ENCODE assay signal across 1 cellular context in the genomic region with DNA sequence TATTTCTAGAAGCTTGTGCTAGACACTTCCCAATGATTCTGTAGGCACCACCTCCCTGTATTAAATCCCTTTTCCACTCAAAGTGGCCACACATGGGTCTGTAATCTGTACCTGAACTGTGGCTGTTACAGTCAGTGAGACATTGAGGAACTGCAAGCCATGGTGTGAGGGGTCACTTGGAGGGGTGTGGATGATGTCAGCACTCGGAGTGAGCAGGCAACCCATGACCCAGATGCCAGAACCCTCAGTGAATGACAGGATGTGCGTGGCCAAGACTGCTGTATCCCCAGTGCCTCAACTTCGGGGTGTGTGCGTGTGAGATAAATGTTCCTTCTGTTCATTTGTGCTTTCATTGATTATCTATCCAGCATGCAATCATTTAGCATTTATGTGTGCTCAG.
TF ChIP-seq lines count a peak whose summit lies in the region.

No MANE protein-coding gene starts in this region.

TF ChIP-seq in HepG2, 621 proteins besides CTCF, POLR2A, EP300 and RAD21:
- TF ChIP-seq, protein P1, sequence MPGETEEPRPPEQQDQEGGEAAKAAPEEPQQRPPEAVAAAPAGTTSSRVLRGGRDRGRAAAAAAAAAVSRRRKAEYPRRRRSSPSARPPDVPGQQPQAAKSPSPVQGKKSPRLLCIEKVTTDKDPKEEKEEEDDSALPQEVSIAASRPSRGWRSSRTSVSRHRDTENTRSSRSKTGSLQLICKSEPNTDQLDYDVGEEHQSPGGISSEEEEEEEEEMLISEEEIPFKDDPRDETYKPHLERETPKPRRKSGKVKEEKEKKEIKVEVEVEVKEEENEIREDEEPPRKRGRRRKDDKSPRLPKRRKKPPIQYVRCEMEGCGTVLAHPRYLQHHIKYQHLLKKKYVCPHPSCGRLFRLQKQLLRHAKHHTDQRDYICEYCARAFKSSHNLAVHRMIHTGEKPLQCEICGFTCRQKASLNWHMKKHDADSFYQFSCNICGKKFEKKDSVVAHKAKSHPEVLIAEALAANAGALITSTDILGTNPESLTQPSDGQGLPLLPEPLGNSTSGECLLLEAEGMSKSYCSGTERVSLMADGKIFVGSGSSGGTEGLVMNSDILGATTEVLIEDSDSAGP (CRISPR knock-in tag; IDR thresholded peaks at IDR 0.05; ENCODE audit: borderline replicate concordance) = no peak
- TF ChIP-seq ZNF331 (CRISPR knock-in tag; IDR thresholded peaks at IDR 0.05) = no peak
- no peak for TF ChIP-seq ZBTB7B (CRISPR knock-in tag; IDR thresholded peaks at IDR 0.05)
- no peak for TF ChIP-seq HOXA9 (CRISPR knock-in tag; IDR thresholded peaks at IDR 0.05; ENCODE audit: borderline replicate concordance)
- TF ChIP-seq ZNF713 (CRISPR knock-in tag; IDR thresholded peaks at IDR 0.05) = no peak
- no peak for TF ChIP-seq ZNF652 (CRISPR knock-in tag; IDR thresholded peaks at IDR 0.05; ENCODE audit: borderline replicate concordance, low read depth)
- TF ChIP-seq ASH2L (IDR thresholded peaks at IDR 0.05; ENCODE audit: insufficient read length, low read depth, low read length) = no peak
